ENCODE assay signal across 10 cellular contexts in genomic region chr9:116951588-116952433, GRCh38.
DNase-seq lines count a peak whose midpoint lies in the region; ATAC-seq lines count a peak whose summit lies in the region.
"Had no signal": no experiment of that assay in that cellular context is flagged by ENCODE, and none has a peak within 500 bp of the region (broad histone marks: within the 10 kb centered on the region; RNA-seq: fewer than 3 reads in every experiment).

No MANE protein-coding gene starts in this region.

- peak; percentile 96 for DNase-seq in EL
- peak; percentile 68 for DNase-seq in epithelial cell of prostate (ENCODE audit: low read depth, low spot score)
- DNase-seq in NCI-H226, result no peak
- DNase-seq in medulla oblongata (ENCODE audit: extremely low spot score), result no peak
- DNase-seq in HT-29 (ENCODE audit: low spot score), result no peak
- DNase-seq: hippocampal formation had no signal

- peak overlapping the region; percentile 64 for H3K27ac ChIP-seq in epithelial cell of prostate
- H3K27ac ChIP-seq: skin epidermis had no signal

- peak; percentile 81 for ATAC-seq in GM21360 (IDR thresholded peaks at IDR 0.05; ENCODE audit: unreplicated experiment)
- peak; percentile 66 for ATAC-seq in HG03175 (IDR thresholded peaks at IDR 0.05; ENCODE audit: unreplicated experiment)
- ATAC-seq in activated CD4-positive, CD25-positive, alpha-beta regulatory T cell treated with anti-CD3 and anti-CD28 coated beads, Interleukin-2, amount 50 U/mL, for 24 hours, result no peak

Comparison
In these comparisons a context has a peak if more than half of its experiments do, and no peak if none do; other contexts are left out.
1. DNase-seq: peak in EL (single experiment) and epithelial cell of prostate (single experiment); none in NCI-H226 (single experiment), medulla oblongata (single experiment) and HT-29 (single experiment).
2. ATAC-seq: peak in GM21360 (single experiment) and HG03175 (single experiment); none in activated CD4-positive, CD25-positive, alpha-beta regulatory T cell treated with anti-CD3 and anti-CD28 coated beads, Interleukin-2, amount 50 U/mL, for 24 hours (0 of 2).